ENCODE assay signal across 24 cellular contexts in the genomic region with DNA sequence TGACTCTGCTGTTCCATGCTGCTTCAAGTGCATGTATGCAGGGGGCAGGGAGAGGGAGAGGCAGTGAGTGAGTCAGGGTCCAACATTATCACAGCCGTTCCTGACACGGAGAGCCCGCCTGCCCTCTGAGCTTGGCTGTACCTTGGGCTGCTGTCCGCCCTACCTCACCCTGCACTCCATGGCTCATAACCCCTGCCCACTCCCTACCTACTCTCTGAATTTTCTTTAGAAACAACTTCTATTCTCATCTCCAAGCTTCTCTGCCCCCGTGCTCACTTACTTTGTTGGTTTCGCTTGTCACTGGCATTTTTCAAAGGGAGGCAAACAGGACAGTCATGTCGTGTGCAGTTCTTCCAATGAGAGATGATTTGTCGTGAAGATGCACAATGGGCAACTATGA.
"Had no signal": no experiment of that assay in that cellular context is flagged by ENCODE, and none has a peak within 500 bp of the region (broad histone marks: within the 10 kb centered on the region; RNA-seq: fewer than 3 reads in every experiment).

No MANE protein-coding gene starts in this region.

- H3K9me3 ChIP-seq: esophagus squamous epithelium, left ventricle myocardium inferior, lower lobe of right lung, psoas muscle, sigmoid colon, suprapubic skin, thyroid gland had no signal

- H3K27ac ChIP-seq: lower lobe of right lung, skin epidermis, thyroid gland had no signal

- ATAC-seq: effector memory CD8-positive, alpha-beta T cell; lower lobe of right lung; psoas muscle had no signal

- DNase-seq: effector memory CD8-positive, alpha-beta T cell; esophagus squamous epithelium; foreskin fibroblast; immature natural killer cell; kidney; left cardiac atrium; left ventricle myocardium inferior; lower lobe of right lung; occipital lobe; psoas muscle; retina; sigmoid colon; stimulated activated CD4-positive, alpha-beta T cell treated with anti-CD3 and anti-CD28 coated beads, Interleukin-2, amount 100 ng/mL, for 24 hours; stimulated activated CD4-positive, alpha-beta T cell treated with anti-CD3 and anti-CD28 coated beads, Interleukin-4, amount 100 ng/mL, for 4 hours; stimulated activated naive CD4-positive, alpha-beta T cell treated with Interleukin-2 at 50 U/mL for 16 hours; thyroid gland had no signal

- H3K27ac Mint-ChIP-seq: dendritic cell treated with granulocyte-macrophage colony-stimulating factor and Interleukin-4, amounts not matched to agents 40 ng/mL and 50 ng/mL, for 4 days had no signal

- H3K27me3 Mint-ChIP-seq: dendritic cell treated with granulocyte-macrophage colony-stimulating factor and Interleukin-4, amounts not matched to agents 40 ng/mL and 50 ng/mL, for 4 days; effector memory CD8-positive, alpha-beta T cell; memory B cell; type B pancreatic cell had no signal

- FAIRE-seq: kidney, urothelium cell line had no signal

- H3K4me1 Mint-ChIP-seq: mesothelial cell of epicardium had no signal

- H3K4me3 Mint-ChIP-seq: dendritic cell treated with granulocyte-macrophage colony-stimulating factor and Interleukin-4, amounts not matched to agents 40 ng/mL and 50 ng/mL, for 4 days; effector memory CD8-positive, alpha-beta T cell; memory B cell; mesothelial cell of epicardium; type B pancreatic cell had no signal

- H3K27me3 ChIP-seq: esophagus squamous epithelium, sigmoid colon, suprapubic skin, thyroid gland had no signal

- H3K4me3 ChIP-seq: esophagus squamous epithelium, left ventricle myocardium inferior, lower lobe of right lung, psoas muscle, sigmoid colon, skin epidermis, suprapubic skin, thyroid gland had no signal

- H3K9me3 Mint-ChIP-seq: dendritic cell treated with granulocyte-macrophage colony-stimulating factor and Interleukin-4, amounts not matched to agents 40 ng/mL and 50 ng/mL, for 4 days; effector memory CD8-positive, alpha-beta T cell; immature natural killer cell; memory B cell; mesothelial cell of epicardium; natural killer cell treated with Interleukin-12 subunit alpha and Interleukin-12 subunit beta and Interleukin-15 and Interleukin-18, amount 100 ng/mL, for 72 hours; type B pancreatic cell had no signal
